15 cellular contexts compared by ENCODE assay signal in the genomic region with DNA sequence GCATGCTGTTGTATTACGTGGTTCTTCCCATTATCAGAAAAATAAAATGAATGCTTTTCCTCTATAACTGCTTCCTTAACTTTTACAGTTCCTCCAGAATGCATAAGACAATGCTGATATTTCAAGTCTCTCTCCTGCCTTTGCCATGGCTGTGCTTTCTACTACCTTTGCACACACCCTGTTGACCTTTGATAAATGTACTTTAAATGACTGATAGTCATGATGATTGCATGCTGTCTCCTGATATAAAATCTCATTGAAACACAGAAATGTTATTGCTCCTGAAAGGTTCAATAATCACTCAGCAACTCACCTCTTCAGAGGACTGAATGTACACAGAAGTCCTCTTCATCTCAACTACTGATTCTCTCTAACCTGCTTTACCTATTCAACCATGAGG. TPM values are rescaled to one million over a fixed set of nuclear protein-coding genes. Genes with fewer than 3 reads are reported as not detected.
"Had no signal": no experiment of that assay in that cellular context is flagged by ENCODE, and none has a peak within 500 bp of the region (broad histone marks: within the 10 kb centered on the region; RNA-seq: fewer than 3 reads in every experiment).

A gene with protein sequence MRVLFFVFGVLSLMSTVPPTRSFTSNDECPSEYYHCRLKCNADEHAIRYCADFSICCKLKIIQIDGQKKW (plus strand): TSS at position 395 of the 400 bp plus-strand sequence. CDS start 0 bp downstream, at position 395.

RNA-seq across cellular contexts. Expression of the gene that starts here (rescaled TPM):
- total RNA-seq: activated B cell treated with CpG ODN at 0.5 μM for 24 hours; activated CD4-positive, alpha-beta memory T cell treated with anti-CD3 and anti-CD28 coated beads for 36 hours; activated CD4-positive, alpha-beta memory T cell treated with anti-CD3 and anti-CD28 coated beads, Interleukin-2, amount 10 ng/mL, durations not matched to agents 7 days and 5 days; activated CD4-positive, alpha-beta T cell treated with anti-CD3 and anti-CD28 coated beads for 36 hours; activated CD4-positive, alpha-beta T cell treated with anti-CD3 and anti-CD28 coated beads, Interleukin-2, amount 10 ng/mL, durations not matched to agents 24 days and 14 days; activated CD4-positive, alpha-beta T cell treated with anti-CD3 and anti-CD28 coated beads, Interleukin-2, amount 10 ng/mL, durations not matched to agents 7 days and 5 days; activated CD8-positive, alpha-beta memory T cell treated with anti-CD3 and anti-CD28 coated beads for 36 hours; activated CD8-positive, alpha-beta memory T cell treated with anti-CD3 and anti-CD28 coated beads, Interleukin-2, amount 10 ng/mL, durations not matched to agents 7 days and 5 days; activated CD8-positive, alpha-beta T cell treated with anti-CD3 and anti-CD28 coated beads for 36 hours; activated CD8-positive, alpha-beta T cell treated with anti-CD3 and anti-CD28 coated beads, Interleukin-2, amount 10 ng/mL, durations not matched to agents 7 days and 5 days; T-cell; T-helper 1 cell treated with Interleukin-12 subunit alpha and Interleukin-12 subunit beta and Interleukin-4 antibody, amounts not matched to agents 30 ng/mL and 1 ng/mL, for 36 hours; T-helper 17 cell; T-helper 2 cell treated with Interferon-gamma antibody and Interleukin-4, amounts not matched to agents 100 ng/mL and 5 ng/mL, for 36 hours; WTC11 had no signal
